Comparison of ENCODE assay signal across 13 cellular contexts in genomic region chr3:45746974-45747622, GRCh38. TPM values are rescaled to one million over a fixed set of nuclear protein-coding genes. Genes with fewer than 3 reads are reported as not detected.
"Had no signal": no experiment of that assay in that cellular context is flagged by ENCODE, and none has a peak within 500 bp of the region (broad histone marks: within the 10 kb centered on the region; RNA-seq: fewer than 3 reads in every experiment).

No MANE protein-coding gene starts in this region.

- DNase-seq: activated B cell treated with CpG ODN at 0.5 μM for 24 hours; activated CD4-positive, alpha-beta T cell treated with anti-CD3 and anti-CD28 coated beads, Interleukin-2, amount 10 ng/mL, durations not matched to agents 7 days and 5 days; amniotic stem cell; body of pancreas; dermis blood vessel endothelial cell; glutamatergic neuron; mesendoderm; ovary; stimulated activated CD4-positive, alpha-beta T cell treated with anti-CD3 and anti-CD28 coated beads, Interleukin-4, amount 100 ng/mL, for 4 hours had no signal

- H3K36me3 ChIP-seq: ovary had no signal

- ATAC-seq: body of pancreas, left lobe of liver had no signal

- H3K4me1 ChIP-seq: body of pancreas, tibial nerve had no signal

- H3K4me3 ChIP-seq: body of pancreas, ovary, tibial nerve had no signal

- H3K27ac ChIP-seq: body of pancreas, ovary, tibial nerve had no signal

- H3K9me3 ChIP-seq: body of pancreas, ovary, tibial nerve had no signal

- H3K27me3 ChIP-seq: body of pancreas, ovary, tibial nerve had no signal

RNA-seq across cellular contexts. Expression of gene SLC6A20, which starts 49.2 kb away (rescaled TPM):
- total RNA-seq: activated B cell treated with CpG ODN at 0.5 μM for 24 hours; activated CD4-positive, alpha-beta T cell treated with anti-CD3 and anti-CD28 coated beads, Interleukin-2, amount 10 ng/mL, durations not matched to agents 7 days and 5 days; activated T-helper 2 cell treated with anti-CD3 and anti-CD28 coated beads, Interferon-gamma antibody, Interleukin-2, Interleukin-4, amounts not matched to agents 10 μg/mL and 5 μg/mL and 100 μg/mL, durations not matched to agents 14 hours and 24 hours and 36 hours; dermis blood vessel endothelial cell had no signal
- polyA plus RNA-seq: neural cell had no signal
